Comparison of ENCODE assay signal across 20 cellular contexts in the genomic region with DNA sequence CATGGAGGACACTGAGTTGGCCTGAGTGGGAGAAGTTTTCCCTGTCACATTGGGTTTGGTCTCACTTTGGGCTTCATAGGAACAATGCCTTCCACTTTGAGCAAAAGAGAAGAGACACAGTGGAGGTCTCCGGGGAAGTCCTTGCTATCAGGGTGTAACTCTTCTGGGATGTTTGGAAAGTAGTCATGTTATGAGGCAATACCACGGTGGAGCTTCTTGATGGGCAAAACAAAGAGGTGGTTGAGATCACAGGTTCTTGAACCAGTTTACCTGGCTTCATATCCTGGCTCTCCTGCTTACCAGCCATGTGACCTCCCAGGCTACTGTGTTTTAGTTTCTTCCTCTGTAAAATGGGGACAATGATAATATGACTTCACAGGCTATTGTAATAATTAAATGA.
"Had no signal": no experiment of that assay in that cellular context is flagged by ENCODE, and none has a peak within 500 bp of the region (broad histone marks: within the 10 kb centered on the region; RNA-seq: fewer than 3 reads in every experiment).

No MANE protein-coding gene starts in this region.

- H3K27me3 ChIP-seq: gastrocnemius medialis, heart right ventricle, neural progenitor cell, pancreas, tibial nerve had no signal

- H3K4me1 ChIP-seq: gastrocnemius medialis, pancreas, tibial nerve had no signal

- H3K36me3 Mint-ChIP-seq: naive thymus-derived CD8-positive, alpha-beta T cell; neural progenitor cell; stimulated activated effector memory CD8-positive, alpha-beta T cell treated with anti-CD3 and anti-CD28 coated beads, Interleukin-12 subunit alpha, Interleukin-12 subunit beta, amount 100 ng/mL, for 72 hours had no signal

- H2AFZ ChIP-seq: neural progenitor cell had no signal

- H3K4me3 Mint-ChIP-seq: naive thymus-derived CD8-positive, alpha-beta T cell; neural progenitor cell; stimulated activated effector memory CD8-positive, alpha-beta T cell treated with anti-CD3 and anti-CD28 coated beads, Interleukin-12 subunit alpha, Interleukin-12 subunit beta, amount 100 ng/mL, for 72 hours; stimulated activated naive CD8-positive, alpha-beta T cell treated with anti-CD3 and anti-CD28 coated beads, Interleukin-15, Interleukin-2, amounts not matched to agents 100 ng/mL and 50 ng/mL, for 24 hours had no signal

- H3K4me3 ChIP-seq: gastrocnemius medialis, heart right ventricle, mucosa of descending colon, neural progenitor cell, pancreas, tibial nerve had no signal

- H3K4me1 Mint-ChIP-seq: naive thymus-derived CD8-positive, alpha-beta T cell; stimulated activated effector memory CD8-positive, alpha-beta T cell treated with anti-CD3 and anti-CD28 coated beads, Interleukin-12 subunit alpha, Interleukin-12 subunit beta, amount 100 ng/mL, for 72 hours had no signal

- H3K27ac Mint-ChIP-seq: naive thymus-derived CD8-positive, alpha-beta T cell; neural progenitor cell; progenitor cell of endocrine pancreas; stimulated activated effector memory CD8-positive, alpha-beta T cell treated with anti-CD3 and anti-CD28 coated beads, Interleukin-12 subunit alpha, Interleukin-12 subunit beta, amount 100 ng/mL, for 72 hours; stimulated activated naive CD8-positive, alpha-beta T cell treated with anti-CD3 and anti-CD28 coated beads, Interleukin-15, Interleukin-2, amounts not matched to agents 100 ng/mL and 50 ng/mL, for 24 hours had no signal

- H3K9me3 ChIP-seq: gastrocnemius medialis, heart right ventricle, mucosa of descending colon, pancreas, tibial nerve had no signal

- H3K36me3 ChIP-seq: gastrocnemius medialis, heart right ventricle, neural progenitor cell, pancreas, tibial nerve had no signal

- DNase-seq: effector memory CD4-positive, alpha-beta T cell; gastrocnemius medialis; heart right ventricle; mammary epithelial cell; mucosa of descending colon; naive thymus-derived CD8-positive, alpha-beta T cell; nucleus accumbens; pancreas; right cardiac atrium; small intestine; stimulated activated CD4-positive, alpha-beta T cell treated with anti-CD3 and anti-CD28 coated beads, Interleukin-12 subunit alpha, Interleukin-12 subunit beta, amount 100 ng/mL, for 4 hours; stimulated activated CD4-positive, alpha-beta T cell treated with anti-CD3 and anti-CD28 coated beads, Interleukin-2, amount 100 ng/mL, for 48 hours; stimulated activated CD8-positive, alpha-beta memory T cell treated with anti-CD3 and anti-CD28 coated beads, Interleukin-4, amount 100 ng/mL, for 48 hours had no signal

- H3K9ac ChIP-seq: neural progenitor cell had no signal

- H3K27ac ChIP-seq: epithelial cell of prostate, gastrocnemius medialis, heart right ventricle, neural progenitor cell, pancreas, tibial nerve had no signal

- H3K4me2 ChIP-seq: neural progenitor cell had no signal

- ATAC-seq: gastrocnemius medialis; left lobe of liver; mucosa of descending colon; naive thymus-derived CD8-positive, alpha-beta T cell; pancreas; right cardiac atrium; stimulated activated effector memory CD8-positive, alpha-beta T cell treated with anti-CD3 and anti-CD28 coated beads, Interleukin-12 subunit alpha, Interleukin-12 subunit beta, amount 100 ng/mL, for 72 hours had no signal

- H3K9me3 Mint-ChIP-seq: neural progenitor cell; stimulated activated effector memory CD8-positive, alpha-beta T cell treated with anti-CD3 and anti-CD28 coated beads, Interleukin-12 subunit alpha, Interleukin-12 subunit beta, amount 100 ng/mL, for 72 hours; stimulated activated naive CD8-positive, alpha-beta T cell treated with anti-CD3 and anti-CD28 coated beads, Interleukin-15, Interleukin-2, amounts not matched to agents 100 ng/mL and 50 ng/mL, for 24 hours had no signal
